ENCODE assay signal across 1 cellular context in the genomic region with DNA sequence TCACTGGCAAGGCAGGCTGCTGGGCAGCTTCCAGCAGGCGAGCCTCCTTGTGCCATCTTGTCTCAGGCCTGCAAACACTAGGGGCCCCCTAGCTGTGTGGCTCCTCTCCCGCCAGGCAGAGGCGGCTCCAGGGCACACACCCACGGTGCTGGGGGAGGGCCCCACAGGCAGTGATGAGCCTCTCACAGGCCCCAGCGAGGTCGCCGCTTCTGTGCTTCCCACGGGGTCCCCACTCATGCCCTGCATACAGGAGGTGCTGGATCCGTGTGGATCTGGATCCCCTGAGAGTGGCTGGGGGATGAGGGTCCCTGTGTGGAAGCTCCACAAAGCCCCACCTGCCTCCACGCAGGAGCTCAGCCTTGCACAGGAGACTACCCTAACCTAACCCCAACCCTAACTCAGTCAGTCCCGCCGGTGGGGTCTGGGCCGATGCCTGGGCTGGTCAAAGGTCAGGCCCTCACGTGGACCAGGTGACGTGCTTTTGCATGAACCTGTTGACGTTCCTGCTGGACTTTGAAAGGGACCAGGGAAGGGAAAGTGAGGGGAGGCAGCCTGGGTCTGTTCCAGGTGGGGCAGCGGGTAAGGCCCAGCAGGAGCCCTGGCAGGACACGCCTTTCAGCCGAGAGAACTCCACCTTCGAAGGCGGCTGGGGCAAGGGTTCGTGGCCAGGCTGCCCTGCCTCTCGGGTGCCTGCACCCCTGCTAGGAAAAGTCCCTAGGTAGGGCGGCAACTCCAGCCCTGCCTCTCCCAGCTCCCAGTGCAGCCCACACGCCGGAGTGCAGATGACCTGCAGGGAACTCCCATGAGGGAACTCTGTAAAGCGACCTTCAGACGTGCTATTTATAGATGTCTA.
A peak's percentile ranks its signal among the peaks of the same experiment; 100 is the strongest.
TF ChIP-seq lines count a peak whose summit lies in the region.

No MANE protein-coding gene starts in this region.

TF ChIP-seq in HepG2, 621 proteins besides CTCF, POLR2A, EP300 and RAD21 (continued from another document and continues in another):
- TF ChIP-seq, protein P1, sequence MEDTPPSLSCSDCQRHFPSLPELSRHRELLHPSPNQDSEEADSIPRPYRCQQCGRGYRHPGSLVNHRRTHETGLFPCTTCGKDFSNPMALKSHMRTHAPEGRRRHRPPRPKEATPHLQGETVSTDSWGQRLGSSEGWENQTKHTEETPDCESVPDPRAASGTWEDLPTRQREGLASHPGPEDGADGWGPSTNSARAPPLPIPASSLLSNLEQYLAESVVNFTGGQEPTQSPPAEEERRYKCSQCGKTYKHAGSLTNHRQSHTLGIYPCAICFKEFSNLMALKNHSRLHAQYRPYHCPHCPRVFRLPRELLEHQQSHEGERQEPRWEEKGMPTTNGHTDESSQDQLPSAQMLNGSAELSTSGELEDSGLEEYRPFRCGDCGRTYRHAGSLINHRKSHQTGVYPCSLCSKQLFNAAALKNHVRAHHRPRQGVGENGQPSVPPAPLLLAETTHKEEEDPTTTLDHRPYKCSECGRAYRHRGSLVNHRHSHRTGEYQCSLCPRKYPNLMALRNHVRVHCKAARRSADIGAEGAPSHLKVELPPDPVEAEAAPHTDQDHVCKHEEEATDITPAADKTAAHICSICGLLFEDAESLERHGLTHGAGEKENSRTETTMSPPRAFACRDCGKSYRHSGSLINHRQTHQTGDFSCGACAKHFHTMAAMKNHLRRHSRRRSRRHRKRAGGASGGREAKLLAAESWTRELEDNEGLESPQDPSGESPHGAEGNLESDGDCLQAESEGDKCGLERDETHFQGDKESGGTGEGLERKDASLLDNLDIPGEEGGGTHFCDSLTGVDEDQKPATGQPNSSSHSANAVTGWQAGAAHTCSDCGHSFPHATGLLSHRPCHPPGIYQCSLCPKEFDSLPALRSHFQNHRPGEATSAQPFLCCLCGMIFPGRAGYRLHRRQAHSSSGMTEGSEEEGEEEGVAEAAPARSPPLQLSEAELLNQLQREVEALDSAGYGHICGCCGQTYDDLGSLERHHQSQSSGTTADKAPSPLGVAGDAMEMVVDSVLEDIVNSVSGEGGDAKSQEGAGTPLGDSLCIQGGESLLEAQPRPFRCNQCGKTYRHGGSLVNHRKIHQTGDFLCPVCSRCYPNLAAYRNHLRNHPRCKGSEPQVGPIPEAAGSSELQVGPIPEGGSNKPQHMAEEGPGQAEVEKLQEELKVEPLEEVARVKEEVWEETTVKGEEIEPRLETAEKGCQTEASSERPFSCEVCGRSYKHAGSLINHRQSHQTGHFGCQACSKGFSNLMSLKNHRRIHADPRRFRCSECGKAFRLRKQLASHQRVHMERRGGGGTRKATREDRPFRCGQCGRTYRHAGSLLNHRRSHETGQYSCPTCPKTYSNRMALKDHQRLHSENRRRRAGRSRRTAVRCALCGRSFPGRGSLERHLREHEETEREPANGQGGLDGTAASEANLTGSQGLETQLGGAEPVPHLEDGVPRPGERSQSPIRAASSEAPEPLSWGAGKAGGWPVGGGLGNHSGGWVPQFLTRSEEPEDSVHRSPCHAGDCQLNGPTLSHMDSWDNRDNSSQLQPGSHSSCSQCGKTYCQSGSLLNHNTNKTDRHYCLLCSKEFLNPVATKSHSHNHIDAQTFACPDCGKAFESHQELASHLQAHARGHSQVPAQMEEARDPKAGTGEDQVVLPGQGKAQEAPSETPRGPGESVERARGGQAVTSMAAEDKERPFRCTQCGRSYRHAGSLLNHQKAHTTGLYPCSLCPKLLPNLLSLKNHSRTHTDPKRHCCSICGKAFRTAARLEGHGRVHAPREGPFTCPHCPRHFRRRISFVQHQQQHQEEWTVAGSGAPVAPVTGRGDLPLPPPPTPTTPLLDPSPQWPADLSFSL (CRISPR knock-in tag; IDR thresholded peaks at IDR 0.05): peak; percentile 62; the same call in 1 of the 2 replicates
- TF ChIP-seq SATB2 (CRISPR knock-in tag; IDR thresholded peaks at IDR 0.05) (0 out of 2 replicates have a peak, but pooled peaks have one; percentile 63), ZNF607 (CRISPR knock-in tag; IDR thresholded peaks at IDR 0.05; ENCODE audit: borderline replicate concordance) (peak; percentile 95), MTA1 (CRISPR knock-in tag; IDR thresholded peaks at IDR 0.05; ENCODE audit: borderline replicate concordance) (peak; percentile 100), MBD4 (IDR thresholded peaks at IDR 0.05; ENCODE audit: borderline replicate concordance, low read length) (no peak), DNMT1 (CRISPR knock-in tag; IDR thresholded peaks at IDR 0.05) (0 out of 2 replicates have a peak, but pooled peaks have one; percentile 12), MTF1 (CRISPR knock-in tag; IDR thresholded peaks at IDR 0.05) (no peak), PITX1 (CRISPR knock-in tag; IDR thresholded peaks at IDR 0.05) (peak; percentile 91; the same call in 1 of the 2 replicates), MXI1 (IDR thresholded peaks at IDR 0.05; ENCODE audit: borderline replicate concordance, low read depth, low read length) (peak; percentile 87; the same call in 2 of the 3 replicates), TCF12 (IDR thresholded peaks at IDR 0.05) (no peak), TCF12 (CRISPR knock-in tag; IDR thresholded peaks at IDR 0.05) (peak; percentile 68; the same call in 1 of the 2 replicates), PHF5A (CRISPR knock-in tag; IDR thresholded peaks at IDR 0.05; ENCODE audit: low read depth, unreplicated experiment) (peak; percentile 85), WIZ (CRISPR knock-in tag; IDR thresholded peaks at IDR 0.05) (no peak), ZNF326 (CRISPR knock-in tag; IDR thresholded peaks at IDR 0.05; ENCODE audit: borderline replicate concordance) (no peak), ZMAT3 (CRISPR knock-in tag; conservative IDR thresholded peaks at IDR 0.05) (peak; percentile 98), ZNF10 (CRISPR knock-in tag; IDR thresholded peaks at IDR 0.05; ENCODE audit: borderline replicate concordance, low read depth) (no peak), KLF6 (CRISPR knock-in tag; IDR thresholded peaks at IDR 0.05) (peak; percentile 91), ZFP90 (CRISPR knock-in tag; IDR thresholded peaks at IDR 0.05; ENCODE audit: borderline replicate concordance) (peak; percentile 64), ZNF569 (CRISPR knock-in tag; IDR thresholded peaks at IDR 0.05; ENCODE audit: borderline replicate concordance) (no peak), LCORL (IDR thresholded peaks at IDR 0.05) (no peak), LCORL (CRISPR knock-in tag; IDR thresholded peaks at IDR 0.05) (peak; percentile 100), ZNF510 (CRISPR knock-in tag; IDR thresholded peaks at IDR 0.05; ENCODE audit: low read depth) (peak; percentile 91; the same call in 1 of the 2 replicates), ZNF329 (CRISPR knock-in tag; IDR thresholded peaks at IDR 0.05; ENCODE audit: low read depth) (peak; percentile 80), ZNF83 (CRISPR knock-in tag; IDR thresholded peaks at IDR 0.05; ENCODE audit: borderline replicate concordance) (0 out of 2 replicates have a peak, but pooled peaks have one; percentile 24), FOXM1 (CRISPR knock-in tag; IDR thresholded peaks at IDR 0.05) (no peak), TSC22D2 (CRISPR knock-in tag; IDR thresholded peaks at IDR 0.05; ENCODE audit: borderline replicate concordance) (0 out of 2 replicates have a peak, but pooled peaks have one; percentile 33), KLF16 (CRISPR knock-in tag; IDR thresholded peaks at IDR 0.05) (peak in 1 of 2 experiments; percentile 91; a peak in 2 of 4 replicates), KLF11 (CRISPR knock-in tag; IDR thresholded peaks at IDR 0.05) (peak; percentile 53; the same call in 1 of the 2 replicates), GABPB1 (CRISPR knock-in tag; IDR thresholded peaks at IDR 0.05) (peak; percentile 71)
- TF ChIP-seq, protein P2, sequence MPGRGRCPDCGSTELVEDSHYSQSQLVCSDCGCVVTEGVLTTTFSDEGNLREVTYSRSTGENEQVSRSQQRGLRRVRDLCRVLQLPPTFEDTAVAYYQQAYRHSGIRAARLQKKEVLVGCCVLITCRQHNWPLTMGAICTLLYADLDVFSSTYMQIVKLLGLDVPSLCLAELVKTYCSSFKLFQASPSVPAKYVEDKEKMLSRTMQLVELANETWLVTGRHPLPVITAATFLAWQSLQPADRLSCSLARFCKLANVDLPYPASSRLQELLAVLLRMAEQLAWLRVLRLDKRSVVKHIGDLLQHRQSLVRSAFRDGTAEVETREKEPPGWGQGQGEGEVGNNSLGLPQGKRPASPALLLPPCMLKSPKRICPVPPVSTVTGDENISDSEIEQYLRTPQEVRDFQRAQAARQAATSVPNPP (CRISPR knock-in tag; IDR thresholded peaks at IDR 0.05): peak; percentile 92
- TF ChIP-seq, protein P3, sequence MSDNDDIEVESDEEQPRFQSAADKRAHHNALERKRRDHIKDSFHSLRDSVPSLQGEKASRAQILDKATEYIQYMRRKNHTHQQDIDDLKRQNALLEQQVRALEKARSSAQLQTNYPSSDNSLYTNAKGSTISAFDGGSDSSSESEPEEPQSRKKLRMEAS (IDR thresholded peaks at IDR 0.05): peak; percentile 97
- TF ChIP-seq, protein P4, sequence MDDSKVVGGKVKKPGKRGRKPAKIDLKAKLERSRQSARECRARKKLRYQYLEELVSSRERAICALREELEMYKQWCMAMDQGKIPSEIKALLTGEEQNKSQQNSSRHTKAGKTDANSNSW (CRISPR knock-in tag; IDR thresholded peaks at IDR 0.05; ENCODE audit: borderline replicate concordance): no peak
- TF ChIP-seq, protein P5, sequence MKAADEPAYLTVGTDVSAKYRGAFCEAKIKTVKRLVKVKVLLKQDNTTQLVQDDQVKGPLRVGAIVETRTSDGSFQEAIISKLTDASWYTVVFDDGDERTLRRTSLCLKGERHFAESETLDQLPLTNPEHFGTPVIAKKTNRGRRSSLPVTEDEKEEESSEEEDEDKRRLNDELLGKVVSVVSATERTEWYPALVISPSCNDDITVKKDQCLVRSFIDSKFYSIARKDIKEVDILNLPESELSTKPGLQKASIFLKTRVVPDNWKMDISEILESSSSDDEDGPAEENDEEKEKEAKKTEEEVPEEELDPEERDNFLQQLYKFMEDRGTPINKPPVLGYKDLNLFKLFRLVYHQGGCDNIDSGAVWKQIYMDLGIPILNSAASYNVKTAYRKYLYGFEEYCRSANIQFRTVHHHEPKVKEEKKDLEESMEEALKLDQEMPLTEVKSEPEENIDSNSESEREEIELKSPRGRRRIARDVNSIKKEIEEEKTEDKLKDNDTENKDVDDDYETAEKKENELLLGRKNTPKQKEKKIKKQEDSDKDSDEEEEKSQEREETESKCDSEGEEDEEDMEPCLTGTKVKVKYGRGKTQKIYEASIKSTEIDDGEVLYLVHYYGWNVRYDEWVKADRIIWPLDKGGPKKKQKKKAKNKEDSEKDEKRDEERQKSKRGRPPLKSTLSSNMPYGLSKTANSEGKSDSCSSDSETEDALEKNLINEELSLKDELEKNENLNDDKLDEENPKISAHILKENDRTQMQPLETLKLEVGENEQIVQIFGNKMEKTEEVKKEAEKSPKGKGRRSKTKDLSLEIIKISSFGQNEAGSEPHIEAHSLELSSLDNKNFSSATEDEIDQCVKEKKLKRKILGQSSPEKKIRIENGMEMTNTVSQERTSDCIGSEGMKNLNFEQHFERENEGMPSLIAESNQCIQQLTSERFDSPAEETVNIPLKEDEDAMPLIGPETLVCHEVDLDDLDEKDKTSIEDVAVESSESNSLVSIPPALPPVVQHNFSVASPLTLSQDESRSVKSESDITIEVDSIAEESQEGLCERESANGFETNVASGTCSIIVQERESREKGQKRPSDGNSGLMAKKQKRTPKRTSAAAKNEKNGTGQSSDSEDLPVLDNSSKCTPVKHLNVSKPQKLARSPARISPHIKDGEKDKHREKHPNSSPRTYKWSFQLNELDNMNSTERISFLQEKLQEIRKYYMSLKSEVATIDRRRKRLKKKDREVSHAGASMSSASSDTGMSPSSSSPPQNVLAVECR (CRISPR knock-in tag; IDR thresholded peaks at IDR 0.05; ENCODE audit: borderline replicate concordance): peak; percentile 95
- TF ChIP-seq, protein P6, sequence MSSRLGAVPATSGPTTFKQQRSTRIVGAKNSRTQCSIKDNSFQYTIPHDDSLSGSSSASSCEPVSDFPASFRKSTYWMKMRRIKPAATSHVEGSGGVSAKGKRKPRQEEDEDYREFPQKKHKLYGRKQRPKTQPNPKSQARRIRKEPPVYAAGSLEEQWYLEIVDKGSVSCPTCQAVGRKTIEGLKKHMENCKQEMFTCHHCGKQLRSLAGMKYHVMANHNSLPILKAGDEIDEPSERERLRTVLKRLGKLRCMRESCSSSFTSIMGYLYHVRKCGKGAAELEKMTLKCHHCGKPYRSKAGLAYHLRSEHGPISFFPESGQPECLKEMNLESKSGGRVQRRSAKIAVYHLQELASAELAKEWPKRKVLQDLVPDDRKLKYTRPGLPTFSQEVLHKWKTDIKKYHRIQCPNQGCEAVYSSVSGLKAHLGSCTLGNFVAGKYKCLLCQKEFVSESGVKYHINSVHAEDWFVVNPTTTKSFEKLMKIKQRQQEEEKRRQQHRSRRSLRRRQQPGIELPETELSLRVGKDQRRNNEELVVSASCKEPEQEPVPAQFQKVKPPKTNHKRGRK (CRISPR knock-in tag; IDR thresholded peaks at IDR 0.05): no peak
- TF ChIP-seq, protein P7, sequence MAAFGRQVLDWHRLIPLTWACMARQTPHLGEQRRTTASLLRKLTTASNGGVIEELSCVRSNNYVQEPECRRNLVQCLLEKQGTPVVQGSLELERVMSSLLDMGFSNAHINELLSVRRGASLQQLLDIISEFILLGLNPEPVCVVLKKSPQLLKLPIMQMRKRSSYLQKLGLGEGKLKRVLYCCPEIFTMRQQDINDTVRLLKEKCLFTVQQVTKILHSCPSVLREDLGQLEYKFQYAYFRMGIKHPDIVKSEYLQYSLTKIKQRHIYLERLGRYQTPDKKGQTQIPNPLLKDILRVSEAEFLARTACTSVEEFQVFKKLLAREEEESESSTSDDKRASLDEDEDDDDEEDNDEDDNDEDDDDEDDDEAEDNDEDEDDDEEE (CRISPR knock-in tag; IDR thresholded peaks at IDR 0.05): peak; percentile 96
- TF ChIP-seq, protein P8, sequence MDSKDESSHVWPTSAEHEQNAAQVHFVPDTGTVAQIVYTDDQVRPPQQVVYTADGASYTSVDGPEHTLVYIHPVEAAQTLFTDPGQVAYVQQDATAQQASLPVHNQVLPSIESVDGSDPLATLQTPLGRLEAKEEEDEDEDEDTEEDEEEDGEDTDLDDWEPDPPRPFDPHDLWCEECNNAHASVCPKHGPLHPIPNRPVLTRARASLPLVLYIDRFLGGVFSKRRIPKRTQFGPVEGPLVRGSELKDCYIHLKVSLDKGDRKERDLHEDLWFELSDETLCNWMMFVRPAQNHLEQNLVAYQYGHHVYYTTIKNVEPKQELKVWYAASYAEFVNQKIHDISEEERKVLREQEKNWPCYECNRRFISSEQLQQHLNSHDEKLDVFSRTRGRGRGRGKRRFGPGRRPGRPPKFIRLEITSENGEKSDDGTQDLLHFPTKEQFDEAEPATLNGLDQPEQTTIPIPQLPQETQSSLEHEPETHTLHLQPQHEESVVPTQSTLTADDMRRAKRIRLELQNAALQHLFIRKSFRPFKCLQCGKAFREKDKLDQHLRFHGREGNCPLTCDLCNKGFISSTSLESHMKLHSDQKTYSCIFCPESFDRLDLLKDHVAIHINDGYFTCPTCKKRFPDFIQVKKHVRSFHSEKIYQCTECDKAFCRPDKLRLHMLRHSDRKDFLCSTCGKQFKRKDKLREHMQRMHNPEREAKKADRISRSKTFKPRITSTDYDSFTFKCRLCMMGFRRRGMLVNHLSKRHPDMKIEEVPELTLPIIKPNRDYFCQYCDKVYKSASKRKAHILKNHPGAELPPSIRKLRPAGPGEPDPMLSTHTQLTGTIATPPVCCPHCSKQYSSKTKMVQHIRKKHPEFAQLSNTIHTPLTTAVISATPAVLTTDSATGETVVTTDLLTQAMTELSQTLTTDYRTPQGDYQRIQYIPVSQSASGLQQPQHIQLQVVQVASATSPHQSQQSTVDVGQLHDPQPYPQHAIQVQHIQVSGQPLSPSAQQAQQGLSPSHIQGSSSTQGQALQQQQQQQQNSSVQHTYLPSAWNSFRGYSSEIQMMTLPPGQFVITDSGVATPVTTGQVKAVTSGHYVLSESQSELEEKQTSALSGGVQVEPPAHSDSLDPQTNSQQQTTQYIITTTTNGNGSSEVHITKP (CRISPR knock-in tag; IDR thresholded peaks at IDR 0.05; ENCODE audit: low read depth): peak; percentile 67; the same call in 1 of the 2 replicates
